9 cellular contexts compared by ENCODE assay signal in the genomic region with DNA sequence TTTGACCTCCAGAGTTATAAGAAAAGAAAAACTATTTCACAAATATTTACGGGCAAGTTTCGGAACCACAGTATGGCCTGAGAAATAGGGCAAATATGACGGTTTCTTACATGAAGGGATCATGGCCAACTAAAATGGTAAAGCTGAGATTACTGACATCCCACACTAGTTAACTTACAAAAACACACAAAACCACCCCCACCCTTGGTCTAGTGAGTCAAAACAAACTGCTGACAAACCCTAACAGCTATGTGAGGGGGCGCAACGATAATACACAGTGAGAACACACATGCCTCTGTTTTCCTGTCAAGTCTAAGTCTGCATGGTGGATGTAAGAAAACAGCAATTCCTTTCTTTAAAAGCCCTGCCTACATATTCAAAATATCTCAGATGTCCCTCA. TPM values are rescaled to one million over a fixed set of nuclear protein-coding genes. Genes with fewer than 3 reads are reported as not detected.
A peak's percentile ranks its signal among the peaks of the same experiment; 100 is the strongest.
DNase-seq lines count a peak whose midpoint lies in the region; ATAC-seq, FAIRE-seq and TF ChIP-seq lines count a peak whose summit lies in the region.
"Had no signal": no experiment of that assay in that cellular context is flagged by ENCODE, and none has a peak within 500 bp of the region (broad histone marks: within the 10 kb centered on the region; RNA-seq: fewer than 3 reads in every experiment).

No MANE protein-coding gene starts in this region.

- no peaks in the 10 kb centered on the region for H3K9me3 Mint-ChIP-seq in astrocyte (ENCODE audit: unreplicated experiment)
- no peaks in the 10 kb centered on the region for H3K9me3 Mint-ChIP-seq in neural crest cell

- intact Hi-C loops in colonic mucosa (cut with DNase I), result no loop called here
- intact Hi-C loops in esophagus squamous epithelium (cut with DNase I), result no loop called here

- ATAC-seq in HG02981 (IDR thresholded peaks at IDR 0.05; ENCODE audit: unreplicated experiment), result peak; percentile 36

- H4K20me1 ChIP-seq in astrocyte (ENCODE audit: insufficient read depth, low read length), result no peaks in the 10 kb centered on the region
- H4K20me1 ChIP-seq: BLaER1 had no signal

- H3K4me3 Mint-ChIP-seq in astrocyte (ENCODE audit: unreplicated experiment) (no peak overlapping the region), neural crest cell (peak overlapping the region; percentile 6)

- no peak for TF ChIP-seq CTCF in astrocyte (IDR thresholded peaks at IDR 0.05; ENCODE audit: insufficient read depth, low read depth, low read length)
- TF ChIP-seq CTCF in neural crest cell (conservative IDR thresholded peaks at IDR 0.05), result no peak
- TF ChIP-seq CTCF in colonic mucosa (IDR thresholded peaks at IDR 0.05), result no peak
- TF ChIP-seq CTCF in esophagus squamous epithelium (IDR thresholded peaks at IDR 0.05), result no peak

- H3K9ac ChIP-seq in astrocyte (ENCODE audit: low read length) (peak overlapping the region; percentile 51), colonic mucosa (ENCODE audit: low read depth in 2 of 2, low read length in 2 of 2) (no peak overlapping the region)
- H3K9ac ChIP-seq: BLaER1 had no signal

- peaks cover 8% of the 10 kb centered on the region for H3K36me3 ChIP-seq in astrocyte (ENCODE audit: insufficient read depth, low read length)
- no peaks in the 10 kb centered on the region for H3K36me3 ChIP-seq in colonic mucosa
- H3K36me3 ChIP-seq in esophagus squamous epithelium, result no peaks in the 10 kb centered on the region

- no peaks in the 10 kb centered on the region for H3K27me3 ChIP-seq in astrocyte (ENCODE audit: insufficient read depth, low read length)
- H3K27me3 ChIP-seq in colonic mucosa, result no peaks in the 10 kb centered on the region
- no peaks in the 10 kb centered on the region for H3K27me3 ChIP-seq in esophagus squamous epithelium
- H3K27me3 ChIP-seq: BLaER1 had no signal

- peak overlapping the region; percentile 70 for H3K4me2 ChIP-seq in astrocyte (ENCODE audit: low read length)
- H3K4me2 ChIP-seq: BLaER1 had no signal

- H3K4me3 ChIP-seq in astrocyte (ENCODE audit: insufficient read depth, low read depth, low read length), result no peak overlapping the region
- no peak overlapping the region for H3K4me3 ChIP-seq in colonic mucosa
- peak overlapping the region in 1 of 4 donors; percentile 0 for H3K4me3 ChIP-seq in esophagus squamous epithelium
- H3K4me3 ChIP-seq: BLaER1 had no signal

- DNase-seq in activated CD4-positive, alpha-beta T cell treated with anti-CD3 and anti-CD28 coated beads for 4 hours, result peak; percentile 51
- no peak for DNase-seq in activated CD4-positive, alpha-beta T cell treated with anti-CD3 and anti-CD28 coated beads for 1 hour
- DNase-seq in astrocyte (ENCODE audit: low read depth), result peak; percentile 94
- no peak for DNase-seq in neural crest cell (ENCODE audit: low read depth, low spot score)
- DNase-seq in GOT3 (lab: John Stamatoyannopoulos, UW), result no peak
- no peak for DNase-seq in colonic mucosa
- no peak for DNase-seq in esophagus squamous epithelium (lab: John Stamatoyannopoulos, UW)

- TF ChIP-seq POLR2A in esophagus squamous epithelium (IDR thresholded peaks at IDR 0.05), result no peak

- no peaks in the 10 kb centered on the region for H3K27me3 Mint-ChIP-seq in astrocyte (ENCODE audit: low read depth, unreplicated experiment)
- H3K27me3 Mint-ChIP-seq in neural crest cell (ENCODE audit: low read depth), result no peaks in the 10 kb centered on the region

- peaks cover 32% of the 10 kb centered on the region for H3K79me2 ChIP-seq in astrocyte (ENCODE audit: insufficient read depth, low read length)

- H3K4me1 ChIP-seq in astrocyte (ENCODE audit: insufficient read depth, low read length) (peaks cover 25% of the 10 kb centered on the region), colonic mucosa (no peaks in the 10 kb centered on the region), esophagus squamous epithelium (peaks cover 0 to 31% (median 4%) of the 10 kb centered on the region in 3 donors)
- H3K4me1 ChIP-seq: BLaER1 had no signal

- FAIRE-seq in astrocyte (lab: Jason Lieb, UNC), result peak; percentile 71

- peaks cover 5% of the 10 kb centered on the region for H3K36me3 Mint-ChIP-seq in astrocyte (ENCODE audit: low read depth, unreplicated experiment)
- peaks cover 6% of the 10 kb centered on the region for H3K36me3 Mint-ChIP-seq in neural crest cell (ENCODE audit: low read depth)

- H3K4me1 Mint-ChIP-seq in astrocyte (ENCODE audit: low read depth, unreplicated experiment) (peaks cover 28% of the 10 kb centered on the region), neural crest cell (peaks cover 12% of the 10 kb centered on the region)

- H3K27ac Mint-ChIP-seq in astrocyte (ENCODE audit: unreplicated experiment), result peak overlapping the region; percentile 79
- H3K27ac Mint-ChIP-seq in neural crest cell (ENCODE audit: unreplicated experiment), result no peak overlapping the region

- WGBS in esophagus squamous epithelium, 2 donors, result 63 to 70% methylated on average over 5 of the region's 5 CpGs

- H3K9me3 ChIP-seq in astrocyte (ENCODE audit: insufficient read depth, low read depth, low read length) (no peaks in the 10 kb centered on the region), colonic mucosa (no peaks in the 10 kb centered on the region), esophagus squamous epithelium (no peaks in the 10 kb centered on the region)
- H3K9me3 ChIP-seq: BLaER1 had no signal

- H3K27ac ChIP-seq in astrocyte (ENCODE audit: low read depth, low read length) (peak overlapping the region; percentile 51), colonic mucosa (no peak overlapping the region), esophagus squamous epithelium (peak overlapping the region in 2 of 4 donors; percentile 13 to 56)
- H3K27ac ChIP-seq: BLaER1 had no signal

- no peak overlapping the region for H2AFZ ChIP-seq in astrocyte (ENCODE audit: low read depth, low read length)

RNA-seq across cellular contexts. Expression of gene CBLB, which starts 32.3 kb away (rescaled TPM):
- total RNA-seq in astrocyte (45.9 and 48.0 TPM in 2 replicates), neural crest cell (29.4 and 32.3 TPM in 2 replicates), colonic mucosa (10 to 100 TPM; 20.2 to 34.5 TPM), esophagus squamous epithelium (10 to 100 TPM in 3 of 4 donors, 1 to 10 TPM in 1; 6.7 to 29.4 (median 19.6) TPM)

Comparison
In these comparisons a context has a peak if more than half of its experiments do, and no peak if none do; other contexts are left out.
1. DNase-seq: peak in activated CD4-positive, alpha-beta T cell treated with anti-CD3 and anti-CD28 coated beads for 4 hours (2 of 2) and astrocyte (single experiment); none in activated CD4-positive, alpha-beta T cell treated with anti-CD3 and anti-CD28 coated beads for 1 hour (single experiment), neural crest cell (single experiment), GOT3 (single experiment), colonic mucosa (single experiment) and esophagus squamous epithelium (single experiment).